ENCODE assay signal across 1 cellular context in genomic region chr13:113802761-113803160, GRCh38.
TF ChIP-seq lines count a peak whose summit lies in the region.

No MANE protein-coding gene starts in this region.

TF ChIP-seq in K562, 482 proteins besides CTCF, POLR2A, EP300 and RAD21 (continued from another document):
- TF ChIP-seq, protein P1, sequence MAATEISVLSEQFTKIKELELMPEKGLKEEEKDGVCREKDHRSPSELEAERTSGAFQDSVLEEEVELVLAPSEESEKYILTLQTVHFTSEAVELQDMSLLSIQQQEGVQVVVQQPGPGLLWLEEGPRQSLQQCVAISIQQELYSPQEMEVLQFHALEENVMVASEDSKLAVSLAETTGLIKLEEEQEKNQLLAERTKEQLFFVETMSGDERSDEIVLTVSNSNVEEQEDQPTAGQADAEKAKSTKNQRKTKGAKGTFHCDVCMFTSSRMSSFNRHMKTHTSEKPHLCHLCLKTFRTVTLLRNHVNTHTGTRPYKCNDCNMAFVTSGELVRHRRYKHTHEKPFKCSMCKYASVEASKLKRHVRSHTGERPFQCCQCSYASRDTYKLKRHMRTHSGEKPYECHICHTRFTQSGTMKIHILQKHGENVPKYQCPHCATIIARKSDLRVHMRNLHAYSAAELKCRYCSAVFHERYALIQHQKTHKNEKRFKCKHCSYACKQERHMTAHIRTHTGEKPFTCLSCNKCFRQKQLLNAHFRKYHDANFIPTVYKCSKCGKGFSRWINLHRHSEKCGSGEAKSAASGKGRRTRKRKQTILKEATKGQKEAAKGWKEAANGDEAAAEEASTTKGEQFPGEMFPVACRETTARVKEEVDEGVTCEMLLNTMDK (IDR thresholded peaks at IDR 0.05; ENCODE audit: borderline replicate concordance, insufficient read depth, low read depth, low read length, poor library complexity, severe bottlenecking): no peak
- TF ChIP-seq SREBF1 (IDR thresholded peaks at IDR 0.05; ENCODE audit: borderline replicate concordance, low read depth, low read length) (no peak), ELF2 (CRISPR knock-in tag; IDR thresholded peaks at IDR 0.05) (no peak), SIX5 (IDR thresholded peaks at IDR 0.05; ENCODE audit: borderline replicate concordance in 1 of 2, insufficient read depth in 1 of 2, low read depth in 1 of 2, low read length in 2 of 2) (no peak), ZFP36 (IDR thresholded peaks at IDR 0.05; ENCODE audit: low read depth, low read length, partially characterized antibody) (no peak), LARP7 (IDR thresholded peaks at IDR 0.05) (no peak), SMARCE1 (IDR thresholded peaks at IDR 0.05) (no peak), ETV1 (tag; conservative IDR thresholded peaks at IDR 0.05; ENCODE audit: low read depth) (no peak)
- TF ChIP-seq, protein P2, sequence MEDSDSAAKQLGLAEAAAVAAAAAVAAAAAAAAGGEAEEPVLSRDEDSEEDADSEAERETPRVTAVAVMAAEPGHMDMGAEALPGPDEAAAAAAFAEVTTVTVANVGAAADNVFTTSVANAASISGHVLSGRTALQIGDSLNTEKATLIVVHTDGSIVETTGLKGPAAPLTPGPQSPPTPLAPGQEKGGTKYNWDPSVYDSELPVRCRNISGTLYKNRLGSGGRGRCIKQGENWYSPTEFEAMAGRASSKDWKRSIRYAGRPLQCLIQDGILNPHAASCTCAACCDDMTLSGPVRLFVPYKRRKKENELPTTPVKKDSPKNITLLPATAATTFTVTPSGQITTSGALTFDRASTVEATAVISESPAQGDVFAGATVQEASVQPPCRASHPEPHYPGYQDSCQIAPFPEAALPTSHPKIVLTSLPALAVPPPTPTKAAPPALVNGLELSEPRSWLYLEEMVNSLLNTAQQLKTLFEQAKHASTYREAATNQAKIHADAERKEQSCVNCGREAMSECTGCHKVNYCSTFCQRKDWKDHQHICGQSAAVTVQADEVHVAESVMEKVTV (CRISPR knock-in tag; IDR thresholded peaks at IDR 0.05): no peak
